ENCODE assay signal across 14 cellular contexts in genomic region chr14:99910337-99911268, GRCh38.
DNase-seq lines count a peak whose midpoint lies in the region; ATAC-seq, FAIRE-seq and TF ChIP-seq lines count a peak whose summit lies in the region.
"Had no signal": no experiment of that assay in that cellular context is flagged by ENCODE, and none has a peak within 500 bp of the region (broad histone marks: within the 10 kb centered on the region; RNA-seq: fewer than 3 reads in every experiment).

No MANE protein-coding gene starts in this region.

- H3K4me3 Mint-ChIP-seq in CD4-positive, alpha-beta memory T cell, result no peak overlapping the region

- H3K4me1 Mint-ChIP-seq in CD4-positive, alpha-beta memory T cell, result no peaks in the 10 kb centered on the region

- no peak overlapping the region for H3K4me3 ChIP-seq in fibroblast of the aortic adventitia (ENCODE audit: low read depth, low read length)
- no peak overlapping the region for H3K4me3 ChIP-seq in CD4-positive, alpha-beta memory T cell (ENCODE audit: low read length in 2 of 2)
- no peak overlapping the region for H3K4me3 ChIP-seq in HAP-1
- H3K4me3 ChIP-seq: mucosa of descending colon, spleen had no signal

- no peak overlapping the region for H3K27ac ChIP-seq in CD4-positive, alpha-beta memory T cell (ENCODE audit: low read depth, low read length)
- H3K27ac ChIP-seq: spleen had no signal

- no peak overlapping the region for H3K27ac Mint-ChIP-seq in CD4-positive, alpha-beta memory T cell

- intact Hi-C loops in CD4-positive, alpha-beta memory T cell (cut with micrococcal nuclease), result no loop called here

- TF ChIP-seq CTCF in fibroblast of the aortic adventitia (IDR thresholded peaks at IDR 0.05; ENCODE audit: insufficient read depth, low read length), result no peak

- no peaks in the 10 kb centered on the region for H3K9me3 Mint-ChIP-seq in CD4-positive, alpha-beta memory T cell

- POLR2A ChIA-PET in CD4-positive, alpha-beta memory T cell (lab: Charles Lee; ENCODE audit: partially characterized antibody), result no interaction called here

- FAIRE-seq in H54 (lab: Jason Lieb, UNC) (peak; percentile 100), urothelium cell line (lab: Jason Lieb, UNC) (no peak)
- FAIRE-seq: colon had no signal

- no peaks in the 10 kb centered on the region for H3K4me1 ChIP-seq in CD4-positive, alpha-beta memory T cell (ENCODE audit: insufficient read depth, low read length)
- no peaks in the 10 kb centered on the region for H3K4me1 ChIP-seq in HAP-1
- H3K4me1 ChIP-seq: spleen had no signal

- in situ Hi-C loops in HAP-1 (cut with MboI; ENCODE audit: low sequenced_read_pairs), result no loop called here

- CTCF ChIA-PET in CD4-positive, alpha-beta memory T cell (lab: Charles Lee; ENCODE audit: partially characterized antibody), result interaction anchor here (1.1 to 2.4 kb wide), 2 partner anchors 11 to 36 kb away, joined by 3 to 9 read pairs; no protein-coding TSS in a partner anchor

- no peaks in the 10 kb centered on the region for H3K36me3 ChIP-seq in CD4-positive, alpha-beta memory T cell (ENCODE audit: insufficient read depth, low read length)
- H3K36me3 ChIP-seq in HAP-1 (replicated peaks), result no peaks in the 10 kb centered on the region

- H3K27me3 Mint-ChIP-seq in CD4-positive, alpha-beta memory T cell, result peaks cover 12 to 22% of the 10 kb centered on the region in 2 donors

- H3K36me3 Mint-ChIP-seq in CD4-positive, alpha-beta memory T cell, result no peaks in the 10 kb centered on the region

- H3K9me3 ChIP-seq in CD4-positive, alpha-beta memory T cell (ENCODE audit: control insufficient read depth in 1 of 2, low read length in 2 of 2), result no peaks in the 10 kb centered on the region
- H3K9me3 ChIP-seq in HAP-1, result no peaks in the 10 kb centered on the region
- H3K9me3 ChIP-seq: mucosa of descending colon, spleen had no signal

- H3K27me3 ChIP-seq in CD4-positive, alpha-beta memory T cell (ENCODE audit: insufficient read depth, low read length), result no peaks in the 10 kb centered on the region
- no peaks in the 10 kb centered on the region for H3K27me3 ChIP-seq in HAP-1 (ENCODE audit: low read depth)

- DNase-seq in H54 (ENCODE audit: insufficient read length, low spot score) (peak; percentile 59), fibroblast of the aortic adventitia (ENCODE audit: low read depth) (peak; percentile 81), urothelium cell line (ENCODE audit: low spot score) (peak; percentile 35), HAP-1 (ENCODE audit: low spot score in 2 of 2) (no peak), OCI-M2 (lab: John Stamatoyannopoulos, UW; ENCODE audit: unreplicated experiment) (no peak)
- no peak for DNase-seq in CD4-positive, alpha-beta memory T cell
- DNase-seq: GDM1, hypothalamus, mucosa of descending colon, MV-4-11, spleen, T-helper 9 cell had no signal

- no peak for TF ChIP-seq POLR2A in H54 (IDR thresholded peaks at IDR 0.05; ENCODE audit: low read depth, low read length)

- ATAC-seq in SK-N-SH treated with all-trans-retinoic acid at 6 μM for 48 hours, result peak; percentile 96
- ATAC-seq: mucosa of descending colon had no signal

TF ChIP-seq in SK-N-SH treated with all-trans-retinoic acid at 6 μM for 48 hours, 23 proteins besides CTCF, POLR2A, EP300 and RAD21:
- TF ChIP-seq CREB5 (CRISPR knock-in tag; IDR thresholded peaks at IDR 0.05; ENCODE audit: low read depth) (no peak), ISL1 (CRISPR knock-in tag; IDR thresholded peaks at IDR 0.05) (peak; percentile 57)

Comparison
In these comparisons a context has a peak if more than half of its experiments do, and no peak if none do; other contexts are left out.
1. DNase-seq: peak in H54 (single experiment), fibroblast of the aortic adventitia (single experiment) and urothelium cell line (single experiment); none in CD4-positive, alpha-beta memory T cell (0 of 5), HAP-1 (0 of 2) and OCI-M2 (single experiment).